19 cellular contexts compared by ENCODE assay signal in the genomic region with DNA sequence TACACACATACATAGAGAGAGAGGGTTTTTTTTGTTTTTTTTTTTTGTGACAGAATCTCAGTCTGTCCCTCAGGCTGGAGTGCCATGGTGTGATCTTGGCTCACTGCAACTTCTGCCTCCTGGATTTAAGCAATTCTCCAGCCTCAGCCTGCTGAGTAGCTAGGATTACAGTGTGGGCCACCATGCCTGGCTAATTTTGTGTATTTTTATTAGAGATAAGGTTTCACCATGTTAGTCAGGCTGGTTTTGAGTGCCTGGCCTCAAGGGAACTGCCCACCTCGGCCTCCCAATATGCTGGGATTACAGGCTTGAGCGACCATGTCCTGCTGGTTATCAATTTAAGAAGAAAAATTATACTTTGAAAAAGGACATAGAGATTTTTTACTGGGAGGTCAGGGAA.
"Had no signal": no experiment of that assay in that cellular context is flagged by ENCODE, and none has a peak within 500 bp of the region (broad histone marks: within the 10 kb centered on the region; RNA-seq: fewer than 3 reads in every experiment).

No MANE protein-coding gene starts in this region.

- H3K4me3 Mint-ChIP-seq: activated CD4-positive, alpha-beta memory T cell treated with anti-CD3 and anti-CD28 coated beads for 36 hours; activated CD8-positive, alpha-beta memory T cell treated with anti-CD3 and anti-CD28 coated beads, Interleukin-2, amount 10 ng/mL, durations not matched to agents 7 days and 5 days; activated naive CD4-positive, alpha-beta T cell treated with anti-CD3 and anti-CD28 coated beads for 36 hours; activated naive CD8-positive, alpha-beta T cell treated with anti-CD3 and anti-CD28 coated beads, Interleukin-2, amount 50 U/mL, for 24 hours; effector memory CD8-positive, alpha-beta T cell; mesothelial cell of epicardium; stimulated activated memory B cell treated with anti-CD40 and anti-IgM and Interleukin-4, amounts not matched to agents 10 μg/mL and 1 μg/mL and 100 μg/mL, for 72 hours had no signal

- DNase-seq: activated CD4-positive, alpha-beta memory T cell treated with anti-CD3 and anti-CD28 coated beads for 36 hours; activated CD8-positive, alpha-beta memory T cell treated with anti-CD3 and anti-CD28 coated beads, Interleukin-2, amount 10 ng/mL, durations not matched to agents 7 days and 5 days; activated naive CD4-positive, alpha-beta T cell treated with anti-CD3 and anti-CD28 coated beads for 36 hours; activated naive CD8-positive, alpha-beta T cell treated with anti-CD3 and anti-CD28 coated beads, Interleukin-2, amount 50 U/mL, for 24 hours; activated T-cell treated with anti-CD3 and anti-CD28 coated beads, Interleukin-2, amount 50 U/mL, for 1 hour; aorta; cerebellar nuclear complex; dermis blood vessel endothelial cell; effector memory CD8-positive, alpha-beta T cell; heart right ventricle; left cardiac atrium; lower lobe of right lung; sigmoid colon; stimulated activated CD4-positive, alpha-beta T cell treated with anti-CD3 and anti-CD28 coated beads, Interleukin-2, amount 100 ng/mL, for 24 hours had no signal

- H3K4me1 Mint-ChIP-seq: activated CD8-positive, alpha-beta memory T cell treated with anti-CD3 and anti-CD28 coated beads, Interleukin-2, amount 10 ng/mL, durations not matched to agents 7 days and 5 days; activated naive CD8-positive, alpha-beta T cell treated with anti-CD3 and anti-CD28 coated beads, Interleukin-2, amount 50 U/mL, for 24 hours; stimulated activated memory B cell treated with anti-CD40 and anti-IgM and Interleukin-4, amounts not matched to agents 10 μg/mL and 1 μg/mL and 100 μg/mL, for 72 hours had no signal

- H3K36me3 ChIP-seq: breast epithelium, heart right ventricle, lower lobe of right lung, sigmoid colon had no signal

- H3K27ac Mint-ChIP-seq: activated CD4-positive, alpha-beta memory T cell treated with anti-CD3 and anti-CD28 coated beads for 36 hours; activated CD8-positive, alpha-beta memory T cell treated with anti-CD3 and anti-CD28 coated beads, Interleukin-2, amount 10 ng/mL, durations not matched to agents 7 days and 5 days; activated naive CD4-positive, alpha-beta T cell treated with anti-CD3 and anti-CD28 coated beads for 36 hours; activated naive CD8-positive, alpha-beta T cell treated with anti-CD3 and anti-CD28 coated beads, Interleukin-2, amount 50 U/mL, for 24 hours; activated T-helper 2 cell treated with anti-CD3 and anti-CD28 coated beads, Interferon-gamma antibody, Interleukin-2, Interleukin-4, amounts not matched to agents 10 μg/mL and 5 μg/mL and 100 μg/mL, durations not matched to agents 14 hours and 24 hours and 36 hours; effector memory CD8-positive, alpha-beta T cell; mesothelial cell of epicardium; stimulated activated memory B cell treated with anti-CD40 and anti-IgM and Interleukin-4, amounts not matched to agents 10 μg/mL and 1 μg/mL and 100 μg/mL, for 72 hours had no signal

- H3K4me3 ChIP-seq: breast epithelium, heart right ventricle, lower lobe of right lung, sigmoid colon had no signal

- H3K9me3 ChIP-seq: breast epithelium, sigmoid colon had no signal

- H3K27ac ChIP-seq: breast epithelium, heart right ventricle, lower lobe of right lung, sigmoid colon, VCaP had no signal

- ATAC-seq: activated CD8-positive, alpha-beta memory T cell treated with anti-CD3 and anti-CD28 coated beads, Interleukin-2, amount 10 ng/mL, durations not matched to agents 7 days and 5 days; activated naive CD8-positive, alpha-beta T cell treated with anti-CD3 and anti-CD28 coated beads, Interleukin-2, amount 50 U/mL, for 24 hours; effector memory CD8-positive, alpha-beta T cell; heart right ventricle; left cardiac atrium; lower lobe of right lung; stimulated activated memory B cell treated with anti-CD40 and anti-IgM and Interleukin-4, amounts not matched to agents 10 μg/mL and 1 μg/mL and 100 μg/mL, for 72 hours had no signal

- H3K36me3 Mint-ChIP-seq: activated CD4-positive, alpha-beta memory T cell treated with anti-CD3 and anti-CD28 coated beads for 36 hours; activated CD8-positive, alpha-beta memory T cell treated with anti-CD3 and anti-CD28 coated beads, Interleukin-2, amount 10 ng/mL, durations not matched to agents 7 days and 5 days; stimulated activated memory B cell treated with anti-CD40 and anti-IgM and Interleukin-4, amounts not matched to agents 10 μg/mL and 1 μg/mL and 100 μg/mL, for 72 hours had no signal

- H3K4me1 ChIP-seq: breast epithelium, heart right ventricle, lower lobe of right lung, sigmoid colon had no signal

- H3K27me3 ChIP-seq: breast epithelium, heart right ventricle, sigmoid colon had no signal
